In genomic region chrX:7925867-7926472, GRCh38 we compare ENCODE assay signal across 8 cellular contexts. TPM values are rescaled to one million over a fixed set of nuclear protein-coding genes. Genes with fewer than 3 reads are reported as not detected.
A peak's percentile ranks its signal among the peaks of the same experiment; 100 is the strongest.
DNase-seq lines count a peak whose midpoint lies in the region; ATAC-seq and TF ChIP-seq lines count a peak whose summit lies in the region.

No MANE protein-coding gene starts in this region.

- H3K27me3 Mint-ChIP-seq in activated CD8-positive, alpha-beta T cell treated with anti-CD3 and anti-CD28 coated beads for 36 hours = no peaks in the 10 kb centered on the region
- H3K27me3 Mint-ChIP-seq in effector memory CD8-positive, alpha-beta T cell = peaks cover 0 to 3% of the 10 kb centered on the region in 2 donors
- no peaks in the 10 kb centered on the region for H3K27me3 Mint-ChIP-seq in stimulated activated memory B cell treated with anti-CD40 and anti-IgM and Interleukin-4, amounts not matched to agents 10 μg/mL and 1 μg/mL and 100 μg/mL, for 72 hours

- H3K4me1 Mint-ChIP-seq in activated CD8-positive, alpha-beta T cell treated with anti-CD3 and anti-CD28 coated beads for 36 hours (ENCODE audit: low read depth) = peaks cover 12% of the 10 kb centered on the region
- H3K4me1 Mint-ChIP-seq in effector memory CD8-positive, alpha-beta T cell (ENCODE audit: low read depth in 2 of 2) = peaks cover 0 to 7% of the 10 kb centered on the region in 2 donors
- H3K4me1 Mint-ChIP-seq in stimulated activated memory B cell treated with anti-CD40 and anti-IgM and Interleukin-4, amounts not matched to agents 10 μg/mL and 1 μg/mL and 100 μg/mL, for 72 hours = no peaks in the 10 kb centered on the region

- no peaks in the 10 kb centered on the region for H3K9me3 Mint-ChIP-seq in activated CD8-positive, alpha-beta T cell treated with anti-CD3 and anti-CD28 coated beads for 36 hours
- no peaks in the 10 kb centered on the region for H3K9me3 Mint-ChIP-seq in effector memory CD8-positive, alpha-beta T cell
- no peaks in the 10 kb centered on the region for H3K9me3 Mint-ChIP-seq in stimulated activated memory B cell treated with anti-CD40 and anti-IgM and Interleukin-4, amounts not matched to agents 10 μg/mL and 1 μg/mL and 100 μg/mL, for 72 hours

- peak; percentile 7 for DNase-seq in SKM-1 treated with dmso at 0.1 percent for 144 hours (lab: John Stamatoyannopoulos, UW; ENCODE audit: unreplicated experiment)
- no peak for DNase-seq in SKM-1 (lab: John Stamatoyannopoulos, UW; ENCODE audit: unreplicated experiment)
- DNase-seq in NCI-H524 treated with DMSO at 0.1 percent for 48 hours (lab: John Stamatoyannopoulos, UW) = peak; percentile 22
- peak; percentile 71 for DNase-seq in activated CD8-positive, alpha-beta T cell treated with anti-CD3 and anti-CD28 coated beads for 36 hours
- peak; percentile 34 to 48 (median 36) for DNase-seq in effector memory CD8-positive, alpha-beta T cell
- DNase-seq in myocyte (ENCODE audit: low read depth) = peak; percentile 4

- CTCF ChIA-PET in activated CD8-positive, alpha-beta T cell treated with anti-CD3 and anti-CD28 coated beads for 36 hours (lab: Charles Lee) = interaction anchor here (1.3 kb wide), 1 partner anchor 12 kb away, joined by 3 read pairs; no protein-coding TSS in a partner anchor

- POLR2A ChIA-PET in activated CD8-positive, alpha-beta T cell treated with anti-CD3 and anti-CD28 coated beads for 36 hours (lab: Charles Lee) = no interaction called here

- peaks cover 1% of the 10 kb centered on the region for H3K36me3 Mint-ChIP-seq in activated CD8-positive, alpha-beta T cell treated with anti-CD3 and anti-CD28 coated beads for 36 hours (ENCODE audit: low read depth)
- H3K36me3 Mint-ChIP-seq in effector memory CD8-positive, alpha-beta T cell (ENCODE audit: insufficient read depth) = peaks cover 13% of the 10 kb centered on the region
- H3K36me3 Mint-ChIP-seq in stimulated activated memory B cell treated with anti-CD40 and anti-IgM and Interleukin-4, amounts not matched to agents 10 μg/mL and 1 μg/mL and 100 μg/mL, for 72 hours = peaks cover 5% of the 10 kb centered on the region

- intact Hi-C loops in activated CD8-positive, alpha-beta T cell treated with anti-CD3 and anti-CD28 coated beads for 36 hours (cut with micrococcal nuclease) = no loop called here

- ATAC-seq in HG03135 (IDR thresholded peaks at IDR 0.05; ENCODE audit: unreplicated experiment) = peak; percentile 37
- ATAC-seq in activated CD8-positive, alpha-beta T cell treated with anti-CD3 and anti-CD28 coated beads for 36 hours = peak; percentile 40
- peak; percentile 39 for ATAC-seq in effector memory CD8-positive, alpha-beta T cell (replicated peaks)
- ATAC-seq in stimulated activated memory B cell treated with anti-CD40 and anti-IgM and Interleukin-4, amounts not matched to agents 10 μg/mL and 1 μg/mL and 100 μg/mL, for 72 hours = no peak

- TF ChIP-seq CTCF in activated CD8-positive, alpha-beta T cell treated with anti-CD3 and anti-CD28 coated beads for 36 hours (IDR thresholded peaks at IDR 0.05) = peak; percentile 64

- H3K27ac Mint-ChIP-seq in activated CD8-positive, alpha-beta T cell treated with anti-CD3 and anti-CD28 coated beads for 36 hours = peak overlapping the region; percentile 52
- no peak overlapping the region for H3K27ac Mint-ChIP-seq in effector memory CD8-positive, alpha-beta T cell
- no peak overlapping the region for H3K27ac Mint-ChIP-seq in stimulated activated memory B cell treated with anti-CD40 and anti-IgM and Interleukin-4, amounts not matched to agents 10 μg/mL and 1 μg/mL and 100 μg/mL, for 72 hours

- H3K4me3 Mint-ChIP-seq in activated CD8-positive, alpha-beta T cell treated with anti-CD3 and anti-CD28 coated beads for 36 hours = peak overlapping the region; percentile 87
- peak overlapping the region; percentile 13 to 33 for H3K4me3 Mint-ChIP-seq in effector memory CD8-positive, alpha-beta T cell
- H3K4me3 Mint-ChIP-seq in stimulated activated memory B cell treated with anti-CD40 and anti-IgM and Interleukin-4, amounts not matched to agents 10 μg/mL and 1 μg/mL and 100 μg/mL, for 72 hours = peak overlapping the region; percentile 17

RNA-seq across cellular contexts. Expression of gene PNPLA4, which starts 1.2 kb away (rescaled TPM):
- total RNA-seq in activated CD8-positive, alpha-beta T cell treated with anti-CD3 and anti-CD28 coated beads for 36 hours = 10 to 100 TPM; 12.7 to 13.9 TPM
- total RNA-seq in myocyte = not detected in 2 replicates
- not detected for polyA plus RNA-seq in myocyte (2012)

Comparison
In these comparisons a context has a peak if more than half of its experiments do, and no peak if none do; other contexts are left out.
1. H3K4me3 Mint-ChIP-seq: peak in every context shown above with its lines; median percentile 87 in activated CD8-positive, alpha-beta T cell treated with anti-CD3 and anti-CD28 coated beads for 36 hours; 23 in effector memory CD8-positive, alpha-beta T cell; 17 in stimulated activated memory B cell treated with anti-CD40 and anti-IgM and Interleukin-4, amounts not matched to agents 10 μg/mL and 1 μg/mL and 100 μg/mL, for 72 hours.
2. RNA of gene PNPLA4, which starts 1.2 kb away (total RNA-seq): 12.7 to 13.9 TPM in activated CD8-positive, alpha-beta T cell treated with anti-CD3 and anti-CD28 coated beads for 36 hours; not detected in myocyte; every median in the first group is over 10 times any median in the second.